8 cellular contexts compared by ENCODE assay signal in genomic region chr18:6414723-6415362, GRCh38. TPM values are rescaled to one million over a fixed set of nuclear protein-coding genes. Genes with fewer than 3 reads are reported as not detected.
DNase-seq lines count a peak whose midpoint lies in the region; ATAC-seq and TF ChIP-seq lines count a peak whose summit lies in the region.

Gene L3MBTL4 (minus strand): TSS chr18:6414911. CDS start chr18:6311625, 103,286 bp downstream.

- H3K4me3 ChIP-seq in endodermal cell (ENCODE audit: low read length), result peak within 1 kb of the TSS; percentile 74
- H3K4me3 ChIP-seq in mucosa of descending colon, result peak within 1 kb of the TSS; percentile 57
- peak within 1 kb of the TSS; percentile 68 for H3K4me3 ChIP-seq in upper lobe of right lung
- H3K4me3 ChIP-seq in SJCRH30, result no peak within 1 kb of the TSS

- intact Hi-C loops in activated naive CD4-positive, alpha-beta T cell treated with anti-CD3 and anti-CD28 coated beads for 36 hours (cut with micrococcal nuclease), result no loop called here
- intact Hi-C loops in mucosa of descending colon (cut with DNase I, micrococcal nuclease), result no loop called here
- intact Hi-C loops in upper lobe of right lung (cut with DNase I), result no loop called here

- H3K4me1 Mint-ChIP-seq in activated naive CD4-positive, alpha-beta T cell treated with anti-CD3 and anti-CD28 coated beads for 36 hours (ENCODE audit: low read depth), result peaks cover 5% of the 10 kb centered on the region
- H3K4me1 Mint-ChIP-seq in endodermal cell, result peaks cover 3% of the 10 kb centered on the region

- ATAC-seq in mucosa of descending colon (peak; percentile 64), upper lobe of right lung (peak; percentile 84)

- no peak within 1 kb of the TSS for H3K27ac Mint-ChIP-seq in activated naive CD4-positive, alpha-beta T cell treated with anti-CD3 and anti-CD28 coated beads for 36 hours
- H3K27ac Mint-ChIP-seq in endodermal cell, result no peak within 1 kb of the TSS

- H3K9me3 ChIP-seq in endodermal cell (ENCODE audit: control insufficient read depth, low read length), result no peaks in the 10 kb centered on the region
- H3K9me3 ChIP-seq in mucosa of descending colon, result no peaks in the 10 kb centered on the region
- H3K9me3 ChIP-seq in upper lobe of right lung, result no peaks in the 10 kb centered on the region
- H3K9me3 ChIP-seq in SJCRH30 (replicated peaks), result no peaks in the 10 kb centered on the region

- CTCF ChIA-PET in activated naive CD4-positive, alpha-beta T cell treated with anti-CD3 and anti-CD28 coated beads for 36 hours (lab: Charles Lee), result no interaction called here
- CTCF ChIA-PET in HEK293T (lab: Yijun Ruan, JAX), result no interaction called here

- peak within 1 kb of the TSS; percentile 64 for H3K4me3 Mint-ChIP-seq in activated naive CD4-positive, alpha-beta T cell treated with anti-CD3 and anti-CD28 coated beads for 36 hours
- H3K4me3 Mint-ChIP-seq in endodermal cell, result peak within 1 kb of the TSS; percentile 75

- no peak within 1 kb of the TSS for H3K9ac ChIP-seq in endodermal cell (ENCODE audit: extremely low read depth, low read length, poor library complexity, severe bottlenecking)

- H3K27me3 ChIP-seq in endodermal cell (ENCODE audit: control insufficient read depth, insufficient read depth, low read length, poor library complexity, severe bottlenecking), result peaks cover 33% of the 10 kb centered on the region
- no peaks in the 10 kb centered on the region for H3K27me3 ChIP-seq in upper lobe of right lung
- H3K27me3 ChIP-seq in SJCRH30, result no peaks in the 10 kb centered on the region

- H3K36me3 Mint-ChIP-seq in activated naive CD4-positive, alpha-beta T cell treated with anti-CD3 and anti-CD28 coated beads for 36 hours (ENCODE audit: low read depth), result peaks cover 2% of the 10 kb centered on the region
- H3K36me3 Mint-ChIP-seq in endodermal cell (ENCODE audit: low read depth), result no peaks in the 10 kb centered on the region

- H3K36me3 ChIP-seq in endodermal cell (ENCODE audit: control insufficient read depth, insufficient read depth, low read length) (no peaks in the 10 kb centered on the region), mucosa of descending colon (ENCODE audit: low read depth) (no peaks in the 10 kb centered on the region), upper lobe of right lung (no peaks in the 10 kb centered on the region), SJCRH30 (no peaks in the 10 kb centered on the region)

- DNase-seq in activated naive CD4-positive, alpha-beta T cell treated with anti-CD3 and anti-CD28 coated beads for 36 hours, result no peak
- DNase-seq in activated naive CD4-positive, alpha-beta T cell treated with Interleukin-2 at 50 U/mL for 16 hours, result no peak
- peak; percentile 37 for DNase-seq in HEK293T (ENCODE audit: extremely low spot score)
- peak; percentile 1 for DNase-seq in NCI-H460 (ENCODE audit: extremely low read depth, low read depth)
- DNase-seq in endodermal cell, result peak; percentile 74
- DNase-seq in mucosa of descending colon, result peak; percentile 62 to 78 (median 67)
- DNase-seq in upper lobe of right lung, result peak; percentile 89
- no peak for DNase-seq in SJCRH30

- TF ChIP-seq CTCF in endodermal cell (conservative IDR thresholded peaks at IDR 0.05), result no peak
- no peak for TF ChIP-seq CTCF in mucosa of descending colon (IDR thresholded peaks at IDR 0.05)
- no peak for TF ChIP-seq CTCF in upper lobe of right lung (IDR thresholded peaks at IDR 0.05)

- H3K27me3 Mint-ChIP-seq in activated naive CD4-positive, alpha-beta T cell treated with anti-CD3 and anti-CD28 coated beads for 36 hours (ENCODE audit: low read depth), result peaks cover 36% of the 10 kb centered on the region
- H3K27me3 Mint-ChIP-seq in endodermal cell (ENCODE audit: insufficient read depth), result peaks cover 33% of the 10 kb centered on the region

- no peak within 1 kb of the TSS for H3K27ac ChIP-seq in endodermal cell (ENCODE audit: low read depth, low read length)
- peak within 1 kb of the TSS; percentile 85 for H3K27ac ChIP-seq in upper lobe of right lung
- no peak within 1 kb of the TSS for H3K27ac ChIP-seq in SJCRH30

- 5 to 29% methylated on average over 10 to 67 of the region's 67 CpGs for whole genome bisulfite sequencing in endodermal cell (ENCODE audit: insufficient coverage in 1 of 2, insufficient read length in 1 of 2), 2 experiments

- no peaks in the 10 kb centered on the region for H3K9me3 Mint-ChIP-seq in activated naive CD4-positive, alpha-beta T cell treated with anti-CD3 and anti-CD28 coated beads for 36 hours
- no peaks in the 10 kb centered on the region for H3K9me3 Mint-ChIP-seq in endodermal cell

- H3K4me1 ChIP-seq in endodermal cell (ENCODE audit: control insufficient read depth, insufficient read depth, low read length) (no peaks in the 10 kb centered on the region), mucosa of descending colon (ENCODE audit: low read depth) (no peaks in the 10 kb centered on the region), upper lobe of right lung (peaks cover 8% of the 10 kb centered on the region), SJCRH30 (no peaks in the 10 kb centered on the region)

- POLR2A ChIA-PET in HEK293T (lab: Yijun Ruan, JAX), result no interaction called here

TF ChIP-seq in HEK293T, 16 proteins besides CTCF, POLR2A, EP300 and RAD21:
- TF ChIP-seq ZNF384 (IDR thresholded peaks at IDR 0.05) (no peak), NFRKB (IDR thresholded peaks at IDR 0.05) (no peak), BHLHE40 (IDR thresholded peaks at IDR 0.05; ENCODE audit: borderline replicate concordance) (no peak), FOXK2 (IDR thresholded peaks at IDR 0.05) (no peak)

RNA-seq across cellular contexts. Expression of gene L3MBTL4, which starts in this region (rescaled TPM):
- total RNA-seq in activated naive CD4-positive, alpha-beta T cell treated with anti-CD3 and anti-CD28 coated beads for 36 hours, result under 1 TPM; 0.05 to 0.10 TPM
- total RNA-seq in NCI-H460 (2014; rRNA removed; shearing (Covaris generic)), result 1.2 and 1.3 TPM in 2 replicates
- polyA plus RNA-seq in NCI-H460 (2014; cell fraction: nucleus; rRNA removed), result 0.07 and 0.50 TPM in 2 replicates
- total RNA-seq in endodermal cell, result 1 to 10 TPM; 4.6 to 7.2 TPM
- 0.61 TPM for polyA plus RNA-seq in endodermal cell (2013, experiment 1 of 2)
- 0.79 TPM for polyA plus RNA-seq in endodermal cell (2013, experiment 2 of 2)
- 10 to 100 TPM in 1 of 3 donors, 1 to 10 TPM in 2; 4.9 to 13.9 (median 5.4) TPM for total RNA-seq in mucosa of descending colon
- total RNA-seq in upper lobe of right lung, result 16.2 TPM
- not detected in 2 replicates for total RNA-seq in SJCRH30 (2014; rRNA removed; shearing (Covaris generic))

Comparison
In these comparisons a context has a peak if more than half of its experiments do, and no peak if none do; other contexts are left out.
1. DNase-seq: peak in HEK293T (single experiment), NCI-H460 (single experiment), endodermal cell (single experiment), mucosa of descending colon (3 of 3) and upper lobe of right lung (single experiment); none in activated naive CD4-positive, alpha-beta T cell treated with anti-CD3 and anti-CD28 coated beads for 36 hours (single experiment), activated naive CD4-positive, alpha-beta T cell treated with Interleukin-2 at 50 U/mL for 16 hours (single experiment) and SJCRH30 (0 of 2).